8 cellular contexts compared by ENCODE assay signal in the genomic region with DNA sequence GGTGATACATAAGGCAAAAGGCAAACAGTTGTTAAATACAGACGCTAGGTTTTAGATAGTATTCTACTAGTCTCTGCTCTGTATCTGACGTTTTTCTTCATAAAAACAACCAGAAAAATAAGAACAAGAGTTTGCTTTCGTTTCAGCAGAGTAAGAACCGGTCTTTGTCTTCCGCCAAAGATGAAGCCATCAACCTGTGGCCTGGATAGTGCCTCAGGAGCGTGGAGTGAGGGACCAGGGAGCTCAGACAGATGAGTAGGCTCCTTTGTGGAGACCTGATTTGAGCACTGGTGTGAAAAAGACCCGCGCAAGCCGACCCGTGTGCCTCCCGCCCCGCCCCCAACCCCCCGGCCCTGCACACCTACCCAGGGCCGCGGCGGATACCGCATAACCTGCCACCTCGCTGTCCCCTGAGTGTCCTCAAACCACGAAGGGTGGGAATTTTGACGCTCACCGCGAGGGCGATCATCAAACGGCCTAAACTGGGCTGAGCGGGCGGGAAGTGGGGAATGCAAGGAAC. TPM values are rescaled to one million over a fixed set of nuclear protein-coding genes. Genes with fewer than 3 reads are reported as not detected.
DNase-seq lines count a peak whose midpoint lies in the region; ATAC-seq and TF ChIP-seq lines count a peak whose summit lies in the region.

No MANE protein-coding gene starts in this region.

- H3K9me3 ChIP-seq in A673 (ENCODE audit: low read depth, low read length, poor library complexity, severe bottlenecking) = no peaks in the 10 kb centered on the region
- H3K9me3 ChIP-seq in HAP-1 = no peaks in the 10 kb centered on the region

- POLR2A ChIA-PET in A673 (lab: Charles Lee; ENCODE audit: low non-redundant PET) = no interaction called here

- no peaks in the 10 kb centered on the region for H3K4me1 ChIP-seq in A673 (ENCODE audit: insufficient read depth, low read length, poor library complexity, severe bottlenecking)
- H3K4me1 ChIP-seq in HAP-1 = peaks cover 10% of the 10 kb centered on the region
- H3K4me1 ChIP-seq in urinary bladder (ENCODE audit: insufficient read depth) = no peaks in the 10 kb centered on the region

- H3K9me3 Mint-ChIP-seq in brain = peaks cover 0 to 3% (median 0%) of the 10 kb centered on the region in 5 experiments

- ATAC-seq in left lobe of liver = peak; percentile 26

- no peak for TF ChIP-seq CTCF in A673 (conservative IDR thresholded peaks at IDR 0.05; ENCODE audit: low read depth, low read length)
- TF ChIP-seq CTCF in brain (conservative IDR thresholded peaks at IDR 0.05) = no peak

- no TSS peak for BruUV-seq in A673 (replicated peaks; lab: Mats Ljungman, UMichigan)

- peaks cover 20% of the 10 kb centered on the region for H3K27me3 ChIP-seq in A673 (replicated peaks; ENCODE audit: insufficient read depth, low read depth, low read length, poor library complexity)
- no peaks in the 10 kb centered on the region for H3K27me3 ChIP-seq in HAP-1 (ENCODE audit: low read depth)

- CTCF ChIA-PET in A673 (lab: Charles Lee) = no interaction called here

- H3K4me3 Mint-ChIP-seq in brain = peak overlapping the region; percentile 39 to 78 (median 64)

- 40% methylated on average over 26 of the region's 26 CpGs for WGBS in urinary bladder

- H3K27ac ChIP-seq in A673 (ENCODE audit: low read depth, low read length, poor library complexity, severe bottlenecking) = no peak overlapping the region
- peak overlapping the region; percentile 31 for H3K27ac ChIP-seq in urinary bladder (ENCODE audit: low read depth)

- intact Hi-C loops in A673 (cut with micrococcal nuclease; ENCODE audit: unreplicated experiment) = no loop called here

- H3K4me3 ChIP-seq in A673 (ENCODE audit: low read depth, low read length, poor library complexity, severe bottlenecking) (peak overlapping the region; percentile 69), HAP-1 (peak overlapping the region; percentile 61), urinary bladder (ENCODE audit: low read depth, low read length) (peak overlapping the region; percentile 76)

- no peak overlapping the region for H3K27ac Mint-ChIP-seq in brain

- H3K36me3 Mint-ChIP-seq in brain = peaks cover under 1% of the 10 kb centered on the region

- peaks cover 49% of the 10 kb centered on the region for H3K27me3 Mint-ChIP-seq in brain

- H3K36me3 ChIP-seq in A673 (ENCODE audit: insufficient read depth, low read length, poor library complexity, severe bottlenecking) = no peaks in the 10 kb centered on the region
- H3K36me3 ChIP-seq in HAP-1 (replicated peaks) = no peaks in the 10 kb centered on the region
- no peaks in the 10 kb centered on the region for H3K36me3 ChIP-seq in urinary bladder (ENCODE audit: insufficient read depth)

- peaks cover 14% of the 10 kb centered on the region for H3K4me1 Mint-ChIP-seq in brain

- in situ Hi-C loops in HAP-1 (cut with MboI; ENCODE audit: low sequenced_read_pairs) = no loop called here

- DNase-seq in A673 (ENCODE audit: low spot score) (no peak), HAP-1 (ENCODE audit: low spot score in 2 of 2) (no peak), left lobe of liver (ENCODE audit: low spot score) (no peak), hippocampal formation (lab: John Stamatoyannopoulos, UW) (no peak), NCI-H774 (lab: John Stamatoyannopoulos, UW) (no peak), NCI-H187 treated with DMSO at 0.1 percent for 48 hours (lab: John Stamatoyannopoulos, UW) (no peak)

RNA-seq across cellular contexts. Expression of gene LMO7, which starts 1.0 kb away (rescaled TPM):
- total RNA-seq in A673 (2021) (20.3 and 20.7 TPM in 2 replicates), left lobe of liver (52.0 TPM), urinary bladder (79.7 TPM)
- polyA plus RNA-seq in brain (ENCODE audit: insufficient read depth, low read depth, low replicate concordance) (23.1 TPM), urinary bladder (6.8 TPM)
